1 cellular context compared by ENCODE assay signal in the genomic region with DNA sequence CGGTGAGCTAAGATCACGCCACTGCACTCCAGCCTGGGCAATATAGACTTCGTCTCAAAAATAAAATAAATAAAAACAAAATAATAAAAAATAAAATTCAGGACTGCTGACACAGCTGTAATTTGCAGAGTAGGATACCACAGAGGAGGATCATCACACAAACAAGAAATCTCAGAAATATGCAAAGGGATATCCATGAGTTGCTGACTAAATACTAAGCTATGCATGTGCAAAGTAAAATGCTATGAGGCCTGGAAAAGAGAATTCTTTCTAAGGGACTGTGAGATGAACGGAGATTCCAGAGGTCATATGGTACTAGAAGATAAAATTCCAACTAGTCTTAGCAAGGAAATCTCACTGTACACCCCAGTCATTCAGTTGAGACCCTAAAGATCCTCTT.
TF ChIP-seq lines count a peak whose summit lies in the region.

No MANE protein-coding gene starts in this region.

TF ChIP-seq in SK-N-SH, 30 proteins besides CTCF, POLR2A, EP300 and RAD21 (continued from another document):
- TF ChIP-seq, protein P1, sequence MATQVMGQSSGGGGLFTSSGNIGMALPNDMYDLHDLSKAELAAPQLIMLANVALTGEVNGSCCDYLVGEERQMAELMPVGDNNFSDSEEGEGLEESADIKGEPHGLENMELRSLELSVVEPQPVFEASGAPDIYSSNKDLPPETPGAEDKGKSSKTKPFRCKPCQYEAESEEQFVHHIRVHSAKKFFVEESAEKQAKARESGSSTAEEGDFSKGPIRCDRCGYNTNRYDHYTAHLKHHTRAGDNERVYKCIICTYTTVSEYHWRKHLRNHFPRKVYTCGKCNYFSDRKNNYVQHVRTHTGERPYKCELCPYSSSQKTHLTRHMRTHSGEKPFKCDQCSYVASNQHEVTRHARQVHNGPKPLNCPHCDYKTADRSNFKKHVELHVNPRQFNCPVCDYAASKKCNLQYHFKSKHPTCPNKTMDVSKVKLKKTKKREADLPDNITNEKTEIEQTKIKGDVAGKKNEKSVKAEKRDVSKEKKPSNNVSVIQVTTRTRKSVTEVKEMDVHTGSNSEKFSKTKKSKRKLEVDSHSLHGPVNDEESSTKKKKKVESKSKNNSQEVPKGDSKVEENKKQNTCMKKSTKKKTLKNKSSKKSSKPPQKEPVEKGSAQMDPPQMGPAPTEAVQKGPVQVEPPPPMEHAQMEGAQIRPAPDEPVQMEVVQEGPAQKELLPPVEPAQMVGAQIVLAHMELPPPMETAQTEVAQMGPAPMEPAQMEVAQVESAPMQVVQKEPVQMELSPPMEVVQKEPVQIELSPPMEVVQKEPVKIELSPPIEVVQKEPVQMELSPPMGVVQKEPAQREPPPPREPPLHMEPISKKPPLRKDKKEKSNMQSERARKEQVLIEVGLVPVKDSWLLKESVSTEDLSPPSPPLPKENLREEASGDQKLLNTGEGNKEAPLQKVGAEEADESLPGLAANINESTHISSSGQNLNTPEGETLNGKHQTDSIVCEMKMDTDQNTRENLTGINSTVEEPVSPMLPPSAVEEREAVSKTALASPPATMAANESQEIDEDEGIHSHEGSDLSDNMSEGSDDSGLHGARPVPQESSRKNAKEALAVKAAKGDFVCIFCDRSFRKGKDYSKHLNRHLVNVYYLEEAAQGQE (IDR thresholded peaks at IDR 0.05; ENCODE audit: low read depth, low read length), result no peak
- TF ChIP-seq GABPA (IDR thresholded peaks at IDR 0.05; ENCODE audit: low read depth) (no peak), RFX5 (IDR thresholded peaks at IDR 0.05; ENCODE audit: low read length) (no peak), RCOR1 (IDR thresholded peaks at IDR 0.05; ENCODE audit: low read length) (no peak), TEAD4 (IDR thresholded peaks at IDR 0.05; ENCODE audit: borderline replicate concordance, insufficient read depth) (peak; percentile 85), PBX3 (IDR thresholded peaks at IDR 0.05) (peak; percentile 30; the same call in 1 of the 2 replicates), JUND (IDR thresholded peaks at IDR 0.05) (peak; percentile 86), FOXJ3 (CRISPR knock-in tag; IDR thresholded peaks at IDR 0.05) (no peak), RXRA (IDR thresholded peaks at IDR 0.05; ENCODE audit: borderline replicate concordance, low read depth) (peak; percentile 67; the same call in 1 of the 2 replicates), NRF1 (IDR thresholded peaks at IDR 0.05; ENCODE audit: low read depth, low read length) (no peak), CHD2 (IDR thresholded peaks at IDR 0.05; ENCODE audit: low read length, partially characterized antibody) (no peak), TCF12 (IDR thresholded peaks at IDR 0.05) (peak; percentile 74), ZBTB33 (IDR thresholded peaks at IDR 0.05; ENCODE audit: borderline replicate concordance, low read depth) (no peak), MXI1 (IDR thresholded peaks at IDR 0.05; ENCODE audit: low read depth, low read length) (no peak), POLR2AphosphoS5 (IDR thresholded peaks at IDR 0.05; ENCODE audit: low read depth, low read length) (no peak; the same call in 1 of the 2 replicates), FOXM1 (IDR thresholded peaks at IDR 0.05; ENCODE audit: low read depth) (no peak), EZH2phosphoT487 (IDR thresholded peaks at IDR 0.05; ENCODE audit: borderline replicate concordance, low read depth) (no peak), FOSL2 (IDR thresholded peaks at IDR 0.05; ENCODE audit: borderline replicate concordance, low read depth) (peak; percentile 79), MAX (IDR thresholded peaks at IDR 0.05; ENCODE audit: low read depth) (0 out of 2 replicates have a peak, but pooled peaks have one; percentile 13), MEF2A (IDR thresholded peaks at IDR 0.05; ENCODE audit: borderline replicate concordance, low read depth) (no peak), YY1 (IDR thresholded peaks at IDR 0.05; ENCODE audit: low read depth) (no peak), ELF1 (IDR thresholded peaks at IDR 0.05) (no peak), GATA2 (CRISPR knock-in tag; IDR thresholded peaks at IDR 0.05) (no peak), SIN3A (IDR thresholded peaks at IDR 0.05; ENCODE audit: borderline replicate concordance, low read depth, low read length) (no peak), TAF1 (IDR thresholded peaks at IDR 0.05; ENCODE audit: borderline replicate concordance, low read depth, low read length) (no peak)
- TF ChIP-seq, protein P2, sequence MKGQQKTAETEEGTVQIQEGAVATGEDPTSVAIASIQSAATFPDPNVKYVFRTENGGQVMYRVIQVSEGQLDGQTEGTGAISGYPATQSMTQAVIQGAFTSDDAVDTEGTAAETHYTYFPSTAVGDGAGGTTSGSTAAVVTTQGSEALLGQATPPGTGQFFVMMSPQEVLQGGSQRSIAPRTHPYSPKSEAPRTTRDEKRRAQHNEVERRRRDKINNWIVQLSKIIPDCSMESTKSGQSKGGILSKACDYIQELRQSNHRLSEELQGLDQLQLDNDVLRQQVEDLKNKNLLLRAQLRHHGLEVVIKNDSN (IDR thresholded peaks at IDR 0.05; ENCODE audit: borderline replicate concordance, low read depth), result no peak
- TF ChIP-seq, protein P3, sequence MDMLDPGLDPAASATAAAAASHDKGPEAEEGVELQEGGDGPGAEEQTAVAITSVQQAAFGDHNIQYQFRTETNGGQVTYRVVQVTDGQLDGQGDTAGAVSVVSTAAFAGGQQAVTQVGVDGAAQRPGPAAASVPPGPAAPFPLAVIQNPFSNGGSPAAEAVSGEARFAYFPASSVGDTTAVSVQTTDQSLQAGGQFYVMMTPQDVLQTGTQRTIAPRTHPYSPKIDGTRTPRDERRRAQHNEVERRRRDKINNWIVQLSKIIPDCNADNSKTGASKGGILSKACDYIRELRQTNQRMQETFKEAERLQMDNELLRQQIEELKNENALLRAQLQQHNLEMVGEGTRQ (IDR thresholded peaks at IDR 0.05; ENCODE audit: borderline replicate concordance, low read depth, low read length), result no peak
- TF ChIP-seq, protein P4, sequence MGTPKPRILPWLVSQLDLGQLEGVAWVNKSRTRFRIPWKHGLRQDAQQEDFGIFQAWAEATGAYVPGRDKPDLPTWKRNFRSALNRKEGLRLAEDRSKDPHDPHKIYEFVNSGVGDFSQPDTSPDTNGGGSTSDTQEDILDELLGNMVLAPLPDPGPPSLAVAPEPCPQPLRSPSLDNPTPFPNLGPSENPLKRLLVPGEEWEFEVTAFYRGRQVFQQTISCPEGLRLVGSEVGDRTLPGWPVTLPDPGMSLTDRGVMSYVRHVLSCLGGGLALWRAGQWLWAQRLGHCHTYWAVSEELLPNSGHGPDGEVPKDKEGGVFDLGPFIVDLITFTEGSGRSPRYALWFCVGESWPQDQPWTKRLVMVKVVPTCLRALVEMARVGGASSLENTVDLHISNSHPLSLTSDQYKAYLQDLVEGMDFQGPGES (IDR thresholded peaks at IDR 0.05; ENCODE audit: low read depth, low read length), result no peak
TF ChIP-seq in SK-N-SH: peak in this region for 8.
